20 cellular contexts compared by ENCODE assay signal in genomic region chr19:30001301-30001700, GRCh38.
"Had no signal": no experiment of that assay in that cellular context is flagged by ENCODE, and none has a peak within 500 bp of the region (broad histone marks: within the 10 kb centered on the region; RNA-seq: fewer than 3 reads in every experiment).

No MANE protein-coding gene starts in this region.

- H3K9me3 ChIP-seq: thyroid gland had no signal

- H3K9me3 Mint-ChIP-seq: natural killer cell treated with Interleukin-12 subunit alpha and Interleukin-12 subunit beta and Interleukin-15 and Interleukin-18, amount 100 ng/mL, for 72 hours had no signal

- H3K27ac ChIP-seq: cardiac muscle cell, dorsolateral prefrontal cortex, left ventricle myocardium inferior, right atrium auricular region, thyroid gland, uterus, VCaP had no signal

- DNase-seq: activated CD8-positive, alpha-beta memory T cell treated with anti-CD3 and anti-CD28 coated beads, Interleukin-2, amount 50 U/mL, for 4 hours; activated CD8-positive, alpha-beta T cell treated with anti-CD3 and anti-CD28 coated beads for 36 hours; activated gamma-delta T cell; activated T-cell treated with anti-CD3 and anti-CD28 coated beads, Interleukin-2, amount 50 U/mL, for 72 hours; dorsolateral prefrontal cortex; kidney; left ventricle myocardium inferior; occipital lobe; stimulated activated CD4-positive, alpha-beta T cell treated with anti-CD3 and anti-CD28 coated beads, Interleukin-2, amount 100 ng/mL, for 48 hours; thyroid gland; uterus had no signal

- H3K27ac Mint-ChIP-seq: activated CD8-positive, alpha-beta T cell treated with anti-CD3 and anti-CD28 coated beads for 36 hours; memory B cell; natural killer cell treated with Interleukin-12 subunit alpha and Interleukin-12 subunit beta and Interleukin-15 and Interleukin-18, amount 100 ng/mL, for 72 hours; stimulated activated memory B cell treated with anti-CD40 and anti-IgM and Interleukin-4, amounts not matched to agents 10 μg/mL and 1 μg/mL and 100 μg/mL, for 72 hours; T-helper 2 cell treated with Interferon-gamma antibody and Interleukin-4, amounts not matched to agents 5 μg/mL and 100 μg/mL, for 36 hours had no signal

- ATAC-seq: activated CD8-positive, alpha-beta T cell treated with anti-CD3 and anti-CD28 coated beads for 36 hours; activated naive CD4-positive, alpha-beta T cell treated with anti-CD3 and anti-CD28 coated beads, Interleukin-2, amount 50 U/mL, for 72 hours; activated T-cell treated with anti-CD3 and anti-CD28 coated beads, Interleukin-2, amount 50 U/mL, for 72 hours; esophagus mucosa; natural killer cell treated with Interleukin-12 subunit alpha and Interleukin-12 subunit beta and Interleukin-15 and Interleukin-18, amount 100 ng/mL, for 72 hours; stimulated activated memory B cell treated with anti-CD40 and anti-IgM and Interleukin-4, amounts not matched to agents 10 μg/mL and 1 μg/mL and 100 μg/mL, for 72 hours had no signal

- H3K36me3 ChIP-seq: thyroid gland, uterus had no signal

- H3K4me3 ChIP-seq: cardiac muscle cell, dorsolateral prefrontal cortex, left ventricle myocardium inferior, right atrium auricular region, thyroid gland, uterus had no signal

- H3K27me3 Mint-ChIP-seq: activated CD8-positive, alpha-beta T cell treated with anti-CD3 and anti-CD28 coated beads for 36 hours; memory B cell; natural killer cell treated with Interleukin-12 subunit alpha and Interleukin-12 subunit beta and Interleukin-15 and Interleukin-18, amount 100 ng/mL, for 72 hours; stimulated activated memory B cell treated with anti-CD40 and anti-IgM and Interleukin-4, amounts not matched to agents 10 μg/mL and 1 μg/mL and 100 μg/mL, for 72 hours had no signal

- H3K4me1 ChIP-seq: left ventricle myocardium inferior, right atrium auricular region, thyroid gland, uterus had no signal

- H3K27me3 ChIP-seq: cardiac muscle cell, dorsolateral prefrontal cortex, right atrium auricular region, thyroid gland, uterus had no signal

- FAIRE-seq: kidney had no signal

- H3K4me3 Mint-ChIP-seq: activated CD8-positive, alpha-beta T cell treated with anti-CD3 and anti-CD28 coated beads for 36 hours; activated T-cell treated with anti-CD3 and anti-CD28 coated beads, Interleukin-2, amount 50 U/mL, for 72 hours; memory B cell; natural killer cell treated with Interleukin-12 subunit alpha and Interleukin-12 subunit beta and Interleukin-15 and Interleukin-18, amount 100 ng/mL, for 72 hours; stimulated activated memory B cell treated with anti-CD40 and anti-IgM and Interleukin-4, amounts not matched to agents 10 μg/mL and 1 μg/mL and 100 μg/mL, for 72 hours; T-helper 2 cell treated with Interferon-gamma antibody and Interleukin-4, amounts not matched to agents 5 μg/mL and 100 μg/mL, for 36 hours had no signal
